Comparison of ENCODE assay signal across 8 cellular contexts in the genomic region with DNA sequence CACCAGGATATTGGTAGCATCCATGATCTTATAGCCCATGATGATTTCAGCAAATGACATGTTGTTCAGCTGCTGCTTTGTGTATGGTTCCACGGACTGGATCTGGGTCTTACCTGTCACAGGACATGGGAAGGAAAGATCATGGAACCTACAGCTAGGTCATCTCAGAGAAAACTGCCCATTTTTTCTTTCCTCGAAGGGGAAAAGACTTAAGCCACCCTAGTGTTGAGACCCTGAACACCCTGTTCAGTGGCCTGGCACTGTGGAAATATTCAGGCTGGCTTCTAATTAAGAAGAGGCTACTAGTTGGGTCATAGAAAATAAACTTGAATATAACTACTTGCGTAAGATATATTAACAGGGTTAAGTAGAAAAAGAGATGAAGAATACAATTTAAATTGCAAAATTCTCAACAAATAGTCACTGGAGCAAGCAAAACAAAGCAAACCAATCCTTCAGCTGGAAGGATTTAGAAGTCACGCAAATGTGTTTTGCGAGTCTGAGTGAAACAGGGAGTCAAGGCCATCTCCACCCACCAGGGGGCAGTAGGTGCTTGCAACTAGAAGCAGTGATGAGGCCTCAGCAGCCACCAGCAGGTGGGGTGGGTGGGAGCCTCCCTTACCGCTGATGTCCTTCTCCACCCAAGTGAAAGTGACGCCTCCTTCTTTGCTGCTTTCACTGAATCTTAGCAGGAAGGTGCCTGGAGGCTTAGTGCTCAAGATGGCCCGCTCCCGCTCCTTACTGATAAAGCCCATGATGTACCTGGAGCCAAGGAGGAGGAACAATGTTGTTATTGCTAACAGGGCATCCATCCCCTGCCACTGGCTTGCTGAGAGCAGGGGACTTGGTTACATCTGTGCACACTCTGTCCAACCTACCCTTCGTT. TPM values are rescaled to one million over a fixed set of nuclear protein-coding genes. Genes with fewer than 3 reads are reported as not detected.
DNase-seq lines count a peak whose midpoint lies in the region; ATAC-seq and TF ChIP-seq lines count a peak whose summit lies in the region.

No MANE protein-coding gene starts in this region.

- H3K27me3 Mint-ChIP-seq in naive thymus-derived CD8-positive, alpha-beta T cell, result no peaks in the 10 kb centered on the region

- ATAC-seq in GM19395 (IDR thresholded peaks at IDR 0.05; ENCODE audit: unreplicated experiment) (peak; percentile 54), esophagus mucosa (peak; percentile 86)
- peak; percentile 94 to 96 for ATAC-seq in naive thymus-derived CD8-positive, alpha-beta T cell

- no peaks in the 10 kb centered on the region for H3K9me3 ChIP-seq in PC-9 (ENCODE audit: insufficient read depth, low read depth)

- peak overlapping the region; percentile 19 to 94 (median 82) for H3K27ac Mint-ChIP-seq in naive thymus-derived CD8-positive, alpha-beta T cell

- no peak overlapping the region for H3K4me3 ChIP-seq in PC-9

- H3F3A ChIP-seq in PC-9 (ENCODE audit: insufficient read depth, low read depth), result peaks cover 46% of the 10 kb centered on the region

- no peak overlapping the region for H2AFZ ChIP-seq in PC-9

- H3K4me1 Mint-ChIP-seq in naive thymus-derived CD8-positive, alpha-beta T cell, result peaks cover 8 to 52% (median 44%) of the 10 kb centered on the region in 4 donors

- TF ChIP-seq CTCF in PC-9 (conservative IDR thresholded peaks at IDR 0.05), result peak; percentile 98

- intact Hi-C loops in PC-9 (cut with micrococcal nuclease; ENCODE audit: unreplicated experiment), result loop anchor here (1.0 to 10.0 kb wide), 4 partner anchors 84 to 298 kb away; partner anchors contain the start of gene NKIRAS2

- H3K27ac ChIP-seq in PC-9, result no peak overlapping the region

- H3K9me2 ChIP-seq in PC-9 (ENCODE audit: insufficient read depth), result no peaks in the 10 kb centered on the region

- H3K9me3 Mint-ChIP-seq in naive thymus-derived CD8-positive, alpha-beta T cell, result no peaks in the 10 kb centered on the region

- peaks cover 0 to 78% (median 15%) of the 10 kb centered on the region in 3 donors for H3K36me3 Mint-ChIP-seq in naive thymus-derived CD8-positive, alpha-beta T cell

- H3K4me1 ChIP-seq in PC-9 (replicated peaks; ENCODE audit: insufficient read depth), result peaks cover 37% of the 10 kb centered on the region

- DNase-seq in AG08396 (ENCODE audit: low spot score) (peak; percentile 87), LHCN-M2 (ENCODE audit: low read depth) (peak; percentile 84), PC-9 (peak; percentile 84 to 87), activated T-cell treated with anti-CD3 and anti-CD28 coated beads for 48 hours (ENCODE audit: low read depth) (peak; percentile 90)
- DNase-seq in naive thymus-derived CD8-positive, alpha-beta T cell, result peak; percentile 90 to 98 (median 93)
- DNase-seq in stimulated activated CD8-positive, alpha-beta memory T cell treated with anti-CD3 and anti-CD28 coated beads, Interleukin-7, amount 100 ng/mL, for 48 hours (ENCODE audit: extremely low read depth in 1 of 2, low read depth in 1 of 2), result peak; percentile 79 to 92

- CTCF ChIA-PET in PC-9 (lab: Charles Lee), result interaction anchor here (0.6 to 0.9 kb wide), 3 partner anchors 66 to 81 kb away, joined by 5 to 6 read pairs (median 6); partner anchors contain the start of gene STAT3

- POLR2A ChIA-PET in PC-9 (lab: Charles Lee; ENCODE audit: unreplicated experiment), result interaction anchor here (0.5 to 0.7 kb wide), 2 partner anchors 101 to 217 kb away, joined by 3 read pairs; no protein-coding TSS in a partner anchor
- POLR2A ChIA-PET in naive thymus-derived CD8-positive, alpha-beta T cell (lab: Charles Lee), result interaction anchor here (0.6 to 3.6 kb wide), 8 partner anchors 10 to 285 kb away, joined by 3 to 30 read pairs (median 5); partner anchors contain the start of gene STAT3

- H3K27me3 ChIP-seq in PC-9 (ENCODE audit: insufficient read depth, low read depth), result no peaks in the 10 kb centered on the region

- H3K4me2 ChIP-seq in PC-9, result no peak overlapping the region

- H3K79me2 ChIP-seq in PC-9 (ENCODE audit: low read depth), result peaks cover 5% of the 10 kb centered on the region; the same call in 1 of the 2 replicates

- no peak overlapping the region for H3K4me3 Mint-ChIP-seq in naive thymus-derived CD8-positive, alpha-beta T cell

- BruUV-seq in PC-9 (replicated peaks; lab: Mats Ljungman, UMichigan), result no TSS peak

- H3K36me3 ChIP-seq in PC-9 (ENCODE audit: low read depth), result peaks cover 7% of the 10 kb centered on the region; the same call in 1 of the 2 replicates

- H4K20me1 ChIP-seq in PC-9 (ENCODE audit: insufficient read depth), result no peaks in the 10 kb centered on the region

RNA-seq across cellular contexts. Expression of gene STAT5A, which starts 34.3 kb away (rescaled TPM):
- total RNA-seq in LHCN-M2 (2014; rRNA removed), result 4.5 and 5.2 TPM in 2 replicates
- polyA plus RNA-seq in LHCN-M2 (2012), result 3.2 TPM
- 3.4 and 12.1 TPM in 2 replicates for total RNA-seq in PC-9 (2021)
- total RNA-seq in esophagus mucosa, result 6.9 TPM
- 100 to 1,000 TPM; 117 to 122 TPM for total RNA-seq in naive thymus-derived CD8-positive, alpha-beta T cell
- polyA plus RNA-seq in naive thymus-derived CD8-positive, alpha-beta T cell, result 100 to 1,000 TPM in 1 of 3 donors, 10 to 100 TPM in 2; 59.6 to 115 (median 89.1) TPM

RNA-seq across cellular contexts. Expression of gene STAT5B, which starts 46.4 kb away (rescaled TPM):
- total RNA-seq in LHCN-M2 (2014; rRNA removed), result 12.6 and 14.2 TPM in 2 replicates
- 5.9 TPM for polyA plus RNA-seq in LHCN-M2 (2012)
- 19.5 and 21.1 TPM in 2 replicates for total RNA-seq in PC-9 (2021)
- 18.1 TPM for total RNA-seq in esophagus mucosa
- 100 to 1,000 TPM; 137 to 149 TPM for total RNA-seq in naive thymus-derived CD8-positive, alpha-beta T cell
- polyA plus RNA-seq in naive thymus-derived CD8-positive, alpha-beta T cell, result 10 to 100 TPM; 66.3 to 94.0 (median 82.8) TPM
